8 cellular contexts compared by ENCODE assay signal in genomic region chr15:56918907-56919707, GRCh38. TPM values are rescaled to one million over a fixed set of nuclear protein-coding genes. Genes with fewer than 3 reads are reported as not detected.
DNase-seq lines count a peak whose midpoint lies in the region; ATAC-seq and TF ChIP-seq lines count a peak whose summit lies in the region.

No MANE protein-coding gene starts in this region.

- H3K27me3 ChIP-seq in spleen (replicated peaks in 1 of 7) = no peaks in the 10 kb centered on the region

- H3K36me3 Mint-ChIP-seq in IgD-negative memory B cell (peaks cover 2% of the 10 kb centered on the region), MCF 10A (ENCODE audit: insufficient read depth, unreplicated experiment) (peaks cover 29% of the 10 kb centered on the region)

- H3K4me3 Mint-ChIP-seq in IgD-negative memory B cell (peak overlapping the region; percentile 89 to 96 (median 94)), MCF 10A (ENCODE audit: unreplicated experiment) (peak overlapping the region; percentile 85)

- CTCF ChIA-PET in MCF 10A (lab: Yijun Ruan, JAX) = interaction anchor here (0.5 to 2.0 kb wide), 10 partner anchors 14 to 424 kb away, joined by 3 to 10 read pairs (median 4); no protein-coding TSS in a partner anchor

- no peaks in the 10 kb centered on the region for H3K9me3 ChIP-seq in spleen

- H3K27me3 Mint-ChIP-seq in IgD-negative memory B cell = no peaks in the 10 kb centered on the region
- no peaks in the 10 kb centered on the region for H3K27me3 Mint-ChIP-seq in MCF 10A (ENCODE audit: insufficient read depth, unreplicated experiment)

- DNase-seq in Daoy (ENCODE audit: low read depth) = peak; percentile 76
- DNase-seq in UCSD-AML1 (lab: John Stamatoyannopoulos, UW; ENCODE audit: unreplicated experiment) = peak; percentile 63
- DNase-seq in MCF 10A (ENCODE audit: unreplicated experiment) = peak; percentile 67
- DNase-seq in iPS-NIHi11 (ENCODE audit: low spot score) = peak; percentile 70
- DNase-seq in spleen = peak; percentile 90
- DNase-seq in NCI-H187 treated with DMSO at 0.1 percent for 48 hours (lab: John Stamatoyannopoulos, UW) = no peak

- H3K27ac Mint-ChIP-seq in IgD-negative memory B cell (peak overlapping the region; percentile 90 to 96 (median 94)), MCF 10A (ENCODE audit: low read depth, unreplicated experiment) (peak overlapping the region; percentile 76)

- intact Hi-C loops in MCF 10A (cut with micrococcal nuclease) = loop anchor here (1.0 to 5.0 kb wide), 5 partner anchors 32 to 388 kb away; no protein-coding TSS in a partner anchor
- intact Hi-C loops in spleen (cut with DNase I; ENCODE audit: low total_unique reads) = no loop called here

- POLR2A ChIA-PET in MCF 10A (lab: Yijun Ruan, JAX) = interaction anchor here (0.6 to 3.9 kb wide), 25 partner anchors 8 to 230 kb away, joined by 3 to 88 read pairs (median 4); partner anchors contain the start of gene ZNF280D

- BruUV-seq in MCF 10A (replicated peaks; lab: Mats Ljungman, UMichigan) = no TSS peak

- peak overlapping the region; percentile 61 to 96 (median 92) for H3K4me3 ChIP-seq in spleen

- 0 to 1% (median 1%) methylated on average over 35 to 114 of the region's 114 CpGs for WGBS in spleen, 5 donors

- H3K4me1 ChIP-seq in spleen = peaks cover 16 to 68% (median 57%) of the 10 kb centered on the region in 6 donors

- peak; percentile 28 for ATAC-seq in GM21515 (IDR thresholded peaks at IDR 0.05; ENCODE audit: unreplicated experiment)

- H3K27ac ChIP-seq in spleen = peak overlapping the region; percentile 91 to 97 (median 94)

- H3K9me3 Mint-ChIP-seq in IgD-negative memory B cell = no peaks in the 10 kb centered on the region
- H3K9me3 Mint-ChIP-seq in MCF 10A (ENCODE audit: unreplicated experiment) = no peaks in the 10 kb centered on the region

- peaks cover 0 to 8% (median 0%) of the 10 kb centered on the region in 6 donors for H3K36me3 ChIP-seq in spleen

- TF ChIP-seq CTCF in MCF 10A (IDR thresholded peaks at IDR 0.05; ENCODE audit: unreplicated experiment) (no peak), spleen (IDR thresholded peaks at IDR 0.05 in 8 of 11, conservative IDR thresholded peaks at IDR 0.05 in 3 of 11) (no peak)

- H3K4me1 Mint-ChIP-seq in IgD-negative memory B cell (peaks cover 29 to 30% (median 29%) of the 10 kb centered on the region in 3 donors), MCF 10A (ENCODE audit: insufficient read depth, unreplicated experiment) (peaks cover 8% of the 10 kb centered on the region)

- TF ChIP-seq POLR2A in spleen (IDR thresholded peaks at IDR 0.05) = peak in 1 of 3 donors; percentile 25

RNA-seq across cellular contexts. Expression of gene TCF12, which starts 0.7 kb away (rescaled TPM):
- 44.4 and 200 TPM in 2 replicates for total RNA-seq in Daoy (2014; rRNA removed; shearing (Covaris generic))
- polyA plus RNA-seq in IgD-negative memory B cell (58.0 TPM), spleen (10 to 100 TPM in 2 of 3 donors, 1 to 10 TPM in 1; 8.3 to 15.8 (median 13.7) TPM)
- total RNA-seq in MCF 10A (2022) (140 and 163 TPM in 2 replicates), spleen (100 to 1,000 TPM in 6 of 7 donors, 10 to 100 TPM in 1; 95.6 to 139 (median 123) TPM)
